ENCODE assay signal across 20 cellular contexts in the genomic region with DNA sequence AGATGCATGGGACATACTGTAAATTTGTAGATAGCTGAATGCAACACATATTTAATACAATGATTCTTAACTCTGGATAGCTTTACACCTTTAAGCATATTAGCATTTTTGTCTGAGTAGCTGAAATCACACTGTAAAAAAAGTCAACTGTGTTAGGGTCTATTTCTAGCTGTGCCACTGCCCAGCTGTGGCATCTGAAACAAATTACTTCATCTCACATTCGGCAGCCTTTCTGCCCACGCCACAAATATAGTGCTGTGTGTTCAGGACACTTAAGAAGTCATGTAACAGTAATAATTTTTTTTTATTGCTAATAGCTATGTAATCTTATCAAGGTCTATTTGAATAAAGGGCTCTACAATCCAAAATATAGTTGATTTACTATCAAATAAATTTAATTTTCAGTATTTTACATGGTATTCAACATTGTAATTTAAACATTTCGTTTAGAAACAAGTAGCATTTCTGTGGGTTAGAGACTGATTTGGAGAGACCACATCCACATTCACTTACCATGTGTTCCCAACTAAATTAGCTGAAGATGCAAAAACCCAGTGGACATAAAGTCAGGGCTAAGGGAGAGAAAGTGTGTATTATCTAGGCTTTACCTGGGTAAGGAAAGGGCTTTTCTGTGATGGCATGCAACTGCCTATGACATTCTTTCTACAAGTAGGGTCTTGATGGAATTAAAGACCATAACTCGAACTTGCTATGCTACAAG.
A peak's percentile ranks its signal among the peaks of the same experiment; 100 is the strongest.
DNase-seq lines count a peak whose midpoint lies in the region; ATAC-seq, FAIRE-seq and TF ChIP-seq lines count a peak whose summit lies in the region.
"Had no signal": no experiment of that assay in that cellular context is flagged by ENCODE, and none has a peak within 500 bp of the region (broad histone marks: within the 10 kb centered on the region; RNA-seq: fewer than 3 reads in every experiment).

No MANE protein-coding gene starts in this region.

- SMC1A ChIA-PET in GM12878 (lab: Charles Lee; ENCODE audit: uncharacterized antibody, unreplicated experiment), result interaction anchor here (0.8 to 2.2 kb wide), 5 partner anchors 9 to 15 kb away, joined by 3 to 7 read pairs (median 5); no protein-coding TSS in a partner anchor

- peaks cover 3% of the 10 kb centered on the region; the same call in 1 of the 2 replicates for H3K4me1 ChIP-seq in GM12878 (ENCODE audit: control insufficient read depth, insufficient read depth, low read length)
- H3K4me1 ChIP-seq: HAP-1 had no signal

- BruUV-seq in GM12878 (replicated peaks; lab: Mats Ljungman, UMichigan), result no TSS peak

- intact Hi-C loops in GM12878 (cut with micrococcal nuclease; ENCODE audit: unreplicated experiment), result no loop called here

- WGBS in GM12878 (ENCODE audit: insufficient coverage, insufficient replicate concordance, low lambda C conversion rate, missing lambda C conversion rate), result 1% methylated on average over 4 of the region's 4 CpGs

- H3K9ac ChIP-seq in GM12878 (ENCODE audit: control insufficient read depth, insufficient read depth, low read length), result no peak overlapping the region
- H3K9ac ChIP-seq: BLaER1 treated with 17β-estradiol and CSF1 and Interleukin-3, amounts not matched to agents 10 nM and 100 nM had no signal

- POLR2A ChIA-PET in GM12878 (lab: Charles Lee), result interaction anchor here (0.7 to 1.2 kb wide), 4 partner anchors 9 to 18 kb away, joined by 3 read pairs; no protein-coding TSS in a partner anchor

- no peak overlapping the region for H3K4me2 ChIP-seq in GM12878 (ENCODE audit: control insufficient read depth, insufficient read depth)

- RAD21 ChIA-PET in GM12878 (lab: Charles Lee; ENCODE audit: unreplicated experiment), result interaction anchor here (1.2 kb wide), 1 partner anchor 9 kb away, joined by 4 read pairs; no protein-coding TSS in a partner anchor

- ATAC-seq in GM18868 (IDR thresholded peaks at IDR 0.05; ENCODE audit: unreplicated experiment) (peak; percentile 54), HG03439 (IDR thresholded peaks at IDR 0.05; ENCODE audit: unreplicated experiment) (peak; percentile 75), GM12878 (peak; percentile 75)

- TF ChIP-seq EP300 in GM12878 (IDR thresholded peaks at IDR 0.05; ENCODE audit: borderline replicate concordance in 1 of 2, control insufficient read depth in 1 of 2, low read depth in 2 of 2, low read length in 2 of 2), result no peak

- H3K9me3 ChIP-seq in GM12878 (replicated peaks; ENCODE audit: control insufficient read depth, insufficient read depth, low read length), result no peaks in the 10 kb centered on the region; the same call in 1 of the 3 replicates
- H3K9me3 ChIP-seq: HAP-1 had no signal

- in situ Hi-C loops in GM12878 (cut with MboI), result no loop called here
- in situ Hi-C loops in brain microvascular endothelial cell (cut with HindIII; ENCODE audit: low pct_ligation_motif_present, low sequenced_read_pairs), result no loop called here

- H3K4me3 ChIP-seq in GM12878 (no peak overlapping the region), brain microvascular endothelial cell (ENCODE audit: low read depth, low read length) (no peak overlapping the region)
- H3K4me3 ChIP-seq: BLaER1 treated with 17β-estradiol and CSF1 and Interleukin-3, amounts not matched to agents 10 nM and 100 nM; HAP-1 had no signal

- H3K36me3 ChIP-seq in GM12878 (ENCODE audit: control insufficient read depth in 2 of 2, insufficient read depth in 2 of 2, low read length in 1 of 2), result no peaks in the 10 kb centered on the region
- H3K36me3 ChIP-seq in brain microvascular endothelial cell (replicated peaks), result no peaks in the 10 kb centered on the region
- H3K36me3 ChIP-seq: HAP-1 had no signal

- no peaks in the 10 kb centered on the region for H3K79me2 ChIP-seq in GM12878 (ENCODE audit: control insufficient read depth, insufficient read depth, low read length)

- no peak overlapping the region for H2AFZ ChIP-seq in GM12878 (ENCODE audit: control insufficient read depth, low read depth, low read length)

- H4K20me1 ChIP-seq in GM12878 (ENCODE audit: control insufficient read depth, insufficient read depth), result no peaks in the 10 kb centered on the region
- H4K20me1 ChIP-seq: BLaER1 treated with 17β-estradiol and CSF1 and Interleukin-3, amounts not matched to agents 10 nM and 100 nM had no signal

- DNase-seq in GM12891 (ENCODE audit: insufficient read length, low spot score) (no peak), GM12878 (ENCODE audit: low read depth, low spot score) (no peak), HuH-7.5 (ENCODE audit: low spot score) (no peak), brain microvascular endothelial cell (no peak)
- DNase-seq in activated naive CD4-positive, alpha-beta T cell (lab: John Stamatoyannopoulos, UW), result no peak
- DNase-seq in activated CD8-positive, alpha-beta memory T cell treated with anti-CD3 and anti-CD28 coated beads for 24 hours, result no peak
- DNase-seq: CD8-positive, alpha-beta memory T cell; DMS79 treated with DMSO at 0.1 percent for 48 hours; NCI-H1436; NCI-H2029 treated with DMSO at 0.1 percent for 48 hours; NCI-H2171 treated with DMSO at 0.1 percent for 48 hours; NCI-H510A; NCI-H82 had no signal

- CTCF ChIA-PET in GM12878 (lab: Yijun Ruan, JAX), result interaction anchor here (0.7 to 1.2 kb wide), 3 partner anchors 20 to 472 kb away, joined by 3 to 6 read pairs (median 3); no protein-coding TSS in a partner anchor

- FAIRE-seq in GM12891 (lab: Jason Lieb, UNC) (peak; percentile 5), GM12878 (lab: Jason Lieb, UNC) (no peak)
- FAIRE-seq: A204.1, D721Med, G401.6 had no signal

- no peak for TF ChIP-seq POLR2A in GM12891 (IDR thresholded peaks at IDR 0.05; ENCODE audit: low read depth, low read length)
- TF ChIP-seq POLR2A in GM12878 (IDR thresholded peaks at IDR 0.05; ENCODE audit: low read depth, low read length), result no peak

- TF ChIP-seq CTCF in GM12878 (IDR thresholded peaks at IDR 0.05 in 2 of 3, conservative IDR thresholded peaks at IDR 0.05 in 1 of 3; ENCODE audit: control insufficient read depth in 2 of 3, extremely low read depth in 1 of 3, insufficient read depth in 1 of 3, low read depth in 3 of 3, low read length in 3 of 3), result no peak
- no peak for TF ChIP-seq CTCF in brain microvascular endothelial cell (IDR thresholded peaks at IDR 0.05; ENCODE audit: low read depth, low read length, missing control alignments)

- H3K27me3 ChIP-seq in GM12878 (replicated peaks in 1 of 2; ENCODE audit: control insufficient read depth in 2 of 2, insufficient read depth in 2 of 2, low read length in 1 of 2) (no peaks in the 10 kb centered on the region), brain microvascular endothelial cell (replicated peaks) (no peaks in the 10 kb centered on the region)
- H3K27me3 ChIP-seq: BLaER1 treated with 17β-estradiol and CSF1 and Interleukin-3, amounts not matched to agents 10 nM and 100 nM had no signal

- no peak for TF ChIP-seq RAD21 in GM12878 (IDR thresholded peaks at IDR 0.05; ENCODE audit: insufficient read depth, low read depth, low read length)

- H3K27ac ChIP-seq in GM12878 (ENCODE audit: control insufficient read depth, insufficient read depth) (no peak overlapping the region), brain microvascular endothelial cell (no peak overlapping the region)
- H3K27ac ChIP-seq: BLaER1 treated with 17β-estradiol and CSF1 and Interleukin-3, amounts not matched to agents 10 nM and 100 nM had no signal

TF ChIP-seq in GM12891, 5 proteins besides CTCF, POLR2A, EP300 and RAD21:
- TF ChIP-seq SPI1 (IDR thresholded peaks at IDR 0.05; ENCODE audit: low read depth, low read length) (no peak), TAF1 (IDR thresholded peaks at IDR 0.05; ENCODE audit: low read depth, low read length) (no peak)

TF ChIP-seq in GM12878, 131 proteins besides CTCF, POLR2A, EP300 and RAD21 (continues in another document):
- TF ChIP-seq MYB (IDR thresholded peaks at IDR 0.05; ENCODE audit: borderline replicate concordance, low read depth, low read length), result no peak
- TF ChIP-seq EGR1 (IDR thresholded peaks at IDR 0.05; ENCODE audit: borderline replicate concordance in 1 of 2, low read depth in 2 of 2, low read length in 2 of 2), result no peak
- TF ChIP-seq GABPA (IDR thresholded peaks at IDR 0.05; ENCODE audit: low read depth), result no peak
- TF ChIP-seq MEF2B (IDR thresholded peaks at IDR 0.05; ENCODE audit: partially characterized antibody, poor library complexity, severe bottlenecking), result peak; percentile 27
- no peak for TF ChIP-seq SMARCA5 (IDR thresholded peaks at IDR 0.05)
- TF ChIP-seq CREB1 (IDR thresholded peaks at IDR 0.05; ENCODE audit: low read depth), result no peak
- TF ChIP-seq ELK1 (IDR thresholded peaks at IDR 0.05; ENCODE audit: low read depth, low read length), result no peak
- TF ChIP-seq SRF (IDR thresholded peaks at IDR 0.05; ENCODE audit: low read depth in 2 of 2, low read length in 2 of 2), result no peak
- TF ChIP-seq MXI1 (IDR thresholded peaks at IDR 0.05; ENCODE audit: low read depth, low read length), result no peak
